In genomic region chr17:28712705-28713415, GRCh38 we compare ENCODE assay signal across 7 cellular contexts. TPM values are rescaled to one million over a fixed set of nuclear protein-coding genes. Genes with fewer than 3 reads are reported as not detected.
DNase-seq lines count a peak whose midpoint lies in the region; ATAC-seq and TF ChIP-seq lines count a peak whose summit lies in the region.
"Had no signal": no experiment of that assay in that cellular context is flagged by ENCODE, and none has a peak within 500 bp of the region (broad histone marks: within the 10 kb centered on the region; RNA-seq: fewer than 3 reads in every experiment).

No MANE protein-coding gene starts in this region.

- WGBS in heart left ventricle, 4 donors, result 73 to 85% (median 81%) methylated on average over 7 of the region's 7 CpGs
- 63 to 71% methylated on average over 7 of the region's 7 CpGs for WGBS in tibial nerve, 2 donors

- H3K36me3 ChIP-seq in heart left ventricle (peaks cover 0 to 20% (median 11%) of the 10 kb centered on the region in 9 donors), tibial nerve (peaks cover 0 to 32% (median 5%) of the 10 kb centered on the region in 3 donors)

- TF ChIP-seq EP300 in tibial nerve (IDR thresholded peaks at IDR 0.05), result no peak

- peaks cover 0 to 15% (median 0%) of the 10 kb centered on the region in 9 donors for H3K27me3 ChIP-seq in heart left ventricle
- no peaks in the 10 kb centered on the region for H3K27me3 ChIP-seq in tibial nerve

- H3K27ac ChIP-seq in heart left ventricle, result peak overlapping the region in 8 of 12 donors; percentile 77 to 95 (median 93)
- H3K27ac ChIP-seq in tibial nerve, result peak overlapping the region in 3 of 4 donors; percentile 81 to 94 (median 92)

- DNase-seq in heart left ventricle (peak in 2 of 5 donors; percentile 10 to 16), cardiac septum (ENCODE audit: low spot score) (no peak), endothelial cell (ENCODE audit: low spot score) (no peak), tibial nerve (ENCODE audit: low spot score in 2 of 2) (no peak)
- no peak for DNase-seq in activated effector memory CD4-positive, alpha-beta T cell treated with Interleukin-2 at 50 U/mL for 16 hours
- DNase-seq: SIG-M5 had no signal

- H3K4me3 Mint-ChIP-seq in endothelial cell (ENCODE audit: unreplicated experiment), result peak overlapping the region; percentile 80

- no peak overlapping the region for H3K4me3 ChIP-seq in heart left ventricle
- no peak overlapping the region for H3K4me3 ChIP-seq in tibial nerve

- peaks cover 0 to 46% (median 21%) of the 10 kb centered on the region in 12 donors for H3K4me1 ChIP-seq in heart left ventricle
- peaks cover 0 to 60% (median 11%) of the 10 kb centered on the region in 4 donors for H3K4me1 ChIP-seq in tibial nerve

- peaks cover 18% of the 10 kb centered on the region for H3K36me3 Mint-ChIP-seq in endothelial cell (ENCODE audit: low read depth, unreplicated experiment)

- peaks cover 11% of the 10 kb centered on the region for H3K4me1 Mint-ChIP-seq in endothelial cell (ENCODE audit: unreplicated experiment)

- H3K27ac Mint-ChIP-seq in endothelial cell (ENCODE audit: unreplicated experiment), result peak overlapping the region; percentile 11

- H3K9me3 ChIP-seq in heart left ventricle (no peaks in the 10 kb centered on the region), tibial nerve (no peaks in the 10 kb centered on the region)

- no peaks in the 10 kb centered on the region for H3K9me3 Mint-ChIP-seq in endothelial cell (ENCODE audit: unreplicated experiment)

- TF ChIP-seq CTCF in heart left ventricle (IDR thresholded peaks at IDR 0.05) (no peak), endothelial cell (IDR thresholded peaks at IDR 0.05; ENCODE audit: unreplicated experiment) (no peak), tibial nerve (IDR thresholded peaks at IDR 0.05) (no peak)

- intact Hi-C loops in heart left ventricle (cut with DNase I) (loop anchor here in 3 of 10 donors (5.0 to 10.0 kb wide), 3 partner anchors 48 to 66 kb away; partner anchors contain the start of genes SDF2 (in 2 of the 3), SUPT6H (in 2 of the 3) and BLTP2 (in 1 of the 3)), cardiac septum (cut with DNase I) (no loop called here)

- H3K27me3 Mint-ChIP-seq in endothelial cell (ENCODE audit: unreplicated experiment), result peaks cover 22% of the 10 kb centered on the region

- ATAC-seq in heart left ventricle, result no peak
- ATAC-seq in GM18502 (IDR thresholded peaks at IDR 0.05; ENCODE audit: poor library complexity, unreplicated experiment), result no peak

- TF ChIP-seq POLR2A in heart left ventricle (IDR thresholded peaks at IDR 0.05) (no peak), tibial nerve (IDR thresholded peaks at IDR 0.05) (no peak)

RNA-seq across cellular contexts. Expression of gene PROCA1, which starts 1.2 kb away (rescaled TPM):
- 1 to 10 TPM in 6 of 9 donors, under 1 TPM in 3; 0.65 to 2.3 (median 1.0) TPM for total RNA-seq in heart left ventricle
- polyA plus RNA-seq in heart left ventricle, result 1 to 10 TPM in 1 of 2 donors, under 1 TPM in 1; 0.64 to 2.6 TPM
- total RNA-seq in cardiac septum, result 2.0 TPM
- 12.0 TPM for total RNA-seq in endothelial cell (ENCODE audit: unreplicated experiment)
- 1 to 10 TPM; 2.1 to 6.3 (median 4.6) TPM for total RNA-seq in tibial nerve

RNA-seq across cellular contexts. Expression of gene RAB34, which starts 4.8 kb away (rescaled TPM):
- total RNA-seq in heart left ventricle, result 10 to 100 TPM; 11.5 to 31.7 (median 14.9) TPM
- 10 to 100 TPM; 17.7 to 25.1 TPM for polyA plus RNA-seq in heart left ventricle
- total RNA-seq in cardiac septum, result 15.3 TPM
- total RNA-seq in endothelial cell (ENCODE audit: unreplicated experiment), result 72.0 TPM
- 100 to 1,000 TPM; 189 to 298 (median 196) TPM for total RNA-seq in tibial nerve

RNA-seq across cellular contexts. Expression of gene RPL23A, which starts 6.9 kb away (rescaled TPM):
- total RNA-seq in heart left ventricle (1,000 to 10,000 TPM in 1 of 9 donors, 100 to 1,000 TPM in 8; 255 to 1,006 (median 869) TPM), cardiac septum (725 TPM), endothelial cell (ENCODE audit: unreplicated experiment) (1,525 TPM), tibial nerve (100 to 1,000 TPM; 431 to 573 (median 517) TPM)
- 1,000 to 10,000 TPM in 1 of 2 donors, 100 to 1,000 TPM in 1; 458 to 1,439 TPM for polyA plus RNA-seq in heart left ventricle

RNA-seq across cellular contexts. Expression of gene TLCD1, which starts 13.2 kb away (rescaled TPM):
- 1 to 10 TPM in 7 of 9 donors, under 1 TPM in 2; 0.52 to 4.8 (median 1.7) TPM for total RNA-seq in heart left ventricle
- 10 to 100 TPM in 1 of 2 donors, 1 to 10 TPM in 1; 2.5 to 11.7 TPM for polyA plus RNA-seq in heart left ventricle
- 2.4 TPM for total RNA-seq in cardiac septum
- total RNA-seq in endothelial cell (ENCODE audit: unreplicated experiment), result 2.4 TPM
- total RNA-seq in tibial nerve, result 1 to 10 TPM in 1 of 4 donors, under 1 TPM in 1, not detected in 2; 0.44 to 1.2 TPM

RNA-seq across cellular contexts. Expression of gene NEK8, which starts 15.7 kb away (rescaled TPM):
- total RNA-seq in heart left ventricle, result 1 to 10 TPM in 5 of 9 donors, under 1 TPM in 4; 0.28 to 2.8 (median 1.2) TPM
- polyA plus RNA-seq in heart left ventricle, result 1 to 10 TPM; 1.0 to 1.1 TPM
- total RNA-seq in cardiac septum, result 0.78 TPM
- total RNA-seq in endothelial cell (ENCODE audit: unreplicated experiment), result 6.7 TPM
- 1 to 10 TPM; 2.8 to 6.0 (median 3.5) TPM for total RNA-seq in tibial nerve
